In genomic region chr19:41265376-41266153, GRCh38 we compare ENCODE assay signal across 1 cellular context.
TF ChIP-seq lines count a peak whose summit lies in the region.

No MANE protein-coding gene starts in this region.

TF ChIP-seq in K562, 482 proteins besides CTCF, POLR2A, EP300 and RAD21 (continued from another document and continues in another):
- TF ChIP-seq NKRF (IDR thresholded peaks at IDR 0.05; ENCODE audit: borderline replicate concordance): no peak
- TF ChIP-seq ARID4B (CRISPR knock-in tag; IDR thresholded peaks at IDR 0.05): 0 out of 2 replicates have a peak, but pooled peaks have one; percentile 44
- TF ChIP-seq ZNF668 (CRISPR knock-in tag; IDR thresholded peaks at IDR 0.05): no peak
- TF ChIP-seq ZNF184 (CRISPR knock-in tag; IDR thresholded peaks at IDR 0.05): no peak
- no peak for TF ChIP-seq ETS1 (conservative IDR thresholded peaks at IDR 0.05; ENCODE audit: control insufficient read depth, low read depth, low read length)
- TF ChIP-seq ARID2 (IDR thresholded peaks at IDR 0.05): no peak
- peak; percentile 31; the same call in 1 of the 2 replicates for TF ChIP-seq ZBTB26 (CRISPR knock-in tag; IDR thresholded peaks at IDR 0.05)
- TF ChIP-seq SFPQ (IDR thresholded peaks at IDR 0.05; ENCODE audit: low read depth, low read length): no peak
- no peak for TF ChIP-seq MEF2D (tag; conservative IDR thresholded peaks at IDR 0.05; ENCODE audit: low read depth)
- TF ChIP-seq ZNF764 (CRISPR knock-in tag; IDR thresholded peaks at IDR 0.05; ENCODE audit: low read depth): no peak
- no peak for TF ChIP-seq PTRF (tag; IDR thresholded peaks at IDR 0.05)
- TF ChIP-seq KDM5B (IDR thresholded peaks at IDR 0.05; ENCODE audit: insufficient replicate concordance, low read depth, low read length): peak; percentile 10
- no peak for TF ChIP-seq ZNF263 (CRISPR knock-in tag; IDR thresholded peaks at IDR 0.05; ENCODE audit: borderline replicate concordance)
- peak in 1 of 2 experiments; percentile 46; a peak in 1 of 4 replicates for TF ChIP-seq TEAD1 (CRISPR knock-in tag; IDR thresholded peaks at IDR 0.05)
- no peak for TF ChIP-seq NONO (IDR thresholded peaks at IDR 0.05; ENCODE audit: low read depth in 2 of 2, low read length in 1 of 2)
- TF ChIP-seq RBBP5 (IDR thresholded peaks at IDR 0.05; ENCODE audit: borderline replicate concordance, insufficient read depth, low read length, poor library complexity, severe bottlenecking): peak; percentile 9
- TF ChIP-seq ZBTB11 (CRISPR knock-in tag; IDR thresholded peaks at IDR 0.05): peak in 1 of 3 experiments; percentile 71; a peak in 2 of 6 replicates
- TF ChIP-seq HDAC8 (tag; IDR thresholded peaks at IDR 0.05): no peak
- TF ChIP-seq ZNF766 (CRISPR knock-in tag; conservative IDR thresholded peaks at IDR 0.05): 0 out of 2 replicates have a peak, but pooled peaks have one; percentile 40
- no peak for TF ChIP-seq ZC3H8 (IDR thresholded peaks at IDR 0.05)
- peak in 1 of 2 experiments; percentile 19 for TF ChIP-seq AFF1 (IDR thresholded peaks at IDR 0.05; ENCODE audit: low read depth in 1 of 2, partially characterized antibody in 2 of 2)
- TF ChIP-seq TFAP4 (CRISPR knock-in tag; IDR thresholded peaks at IDR 0.05; ENCODE audit: borderline replicate concordance): no peak
- no peak for TF ChIP-seq CHD1 (IDR thresholded peaks at IDR 0.05; ENCODE audit: low read length)
- TF ChIP-seq ZNF695 (CRISPR knock-in tag; IDR thresholded peaks at IDR 0.05): no peak
- TF ChIP-seq MAZ (CRISPR knock-in tag; conservative IDR thresholded peaks at IDR 0.05 in 1 of 2, IDR thresholded peaks at IDR 0.05 in 1 of 2): 0 out of 4 replicates have a peak, but pooled peaks of 1 of the 2 experiments have one; percentile 17
- 0 out of 4 replicates have a peak, but pooled peaks of 1 of the 2 experiments have one; percentile 58 for TF ChIP-seq MLLT1 (IDR thresholded peaks at IDR 0.05)
- no peak for TF ChIP-seq PHF8 (IDR thresholded peaks at IDR 0.05; ENCODE audit: borderline replicate concordance, low read length)
- no peak for TF ChIP-seq ZNF280A (IDR thresholded peaks at IDR 0.05; ENCODE audit: low read depth, partially characterized antibody)
- TF ChIP-seq ZNF79 (CRISPR knock-in tag; IDR thresholded peaks at IDR 0.05; ENCODE audit: low read depth): no peak
- TF ChIP-seq MCM2 (IDR thresholded peaks at IDR 0.05; ENCODE audit: low read depth): no peak
- TF ChIP-seq SIN3A (IDR thresholded peaks at IDR 0.05; ENCODE audit: borderline replicate concordance in 2 of 2, control insufficient read depth in 1 of 2, low read depth in 2 of 2, low read length in 2 of 2): 0 out of 4 replicates have a peak, but pooled peaks of 1 of the 2 experiments have one; percentile 31
